Comparison of ENCODE assay signal across 1 cellular context in genomic region chr1:155206891-155207577, GRCh38.
TF ChIP-seq lines count a peak whose summit lies in the region.

No MANE protein-coding gene starts in this region.

TF ChIP-seq in HEK293, 187 proteins besides CTCF, POLR2A, EP300 and RAD21 (continued from another document and continues in another):
- TF ChIP-seq ZNF518A (tag by site-specific recombination; conservative IDR thresholded peaks at IDR 0.05; ENCODE audit: low read depth) (no peak), ZFHX2 (tag by site-specific recombination; conservative IDR thresholded peaks at IDR 0.05) (peak; percentile 89), ZEB2 (tag by site-specific recombination; IDR thresholded peaks at IDR 0.05) (peak; percentile 74), ZBTB21 (tag by site-specific recombination; IDR thresholded peaks at IDR 0.05) (no peak; the same call in 1 of the 2 replicates), ZNF670 (tag by site-specific recombination; IDR thresholded peaks at IDR 0.05; ENCODE audit: low read depth) (no peak), YY2 (tag by site-specific recombination; IDR thresholded peaks at IDR 0.05) (no peak), ZNF707 (tag by site-specific recombination; IDR thresholded peaks at IDR 0.05) (no peak), ZNF585B (tag by site-specific recombination; IDR thresholded peaks at IDR 0.05) (no peak), ZNF560 (tag by site-specific recombination; IDR thresholded peaks at IDR 0.05; ENCODE audit: borderline replicate concordance) (no peak), ZNF133 (tag by site-specific recombination; IDR thresholded peaks at IDR 0.05) (no peak), ZNF561 (tag by site-specific recombination; IDR thresholded peaks at IDR 0.05; ENCODE audit: borderline replicate concordance) (no peak), SP3 (tag by site-specific recombination; IDR thresholded peaks at IDR 0.05) (no peak; the same call in 1 of the 2 replicates), ZNF626 (tag by site-specific recombination; IDR thresholded peaks at IDR 0.05) (no peak), ZNF184 (tag by site-specific recombination; IDR thresholded peaks at IDR 0.05) (no peak), ZNF211 (tag by site-specific recombination; IDR thresholded peaks at IDR 0.05; ENCODE audit: low read depth) (no peak), ZNF274 (IDR thresholded peaks at IDR 0.05; ENCODE audit: low read length) (no peak), ZNF274 (tag by site-specific recombination; IDR thresholded peaks at IDR 0.05; ENCODE audit: borderline replicate concordance) (no peak), ZXDB (tag by site-specific recombination; IDR thresholded peaks at IDR 0.05) (no peak), ZNF169 (tag by site-specific recombination; IDR thresholded peaks at IDR 0.05) (no peak), ZNF596 (tag by site-specific recombination; IDR thresholded peaks at IDR 0.05) (no peak), ZSCAN16 (tag by site-specific recombination; IDR thresholded peaks at IDR 0.05) (no peak), ZNF311 (tag by site-specific recombination; IDR thresholded peaks at IDR 0.05; ENCODE audit: borderline replicate concordance) (no peak), ZNF302 (tag by site-specific recombination; IDR thresholded peaks at IDR 0.05; ENCODE audit: low read depth) (no peak), ZNF292 (tag by site-specific recombination; IDR thresholded peaks at IDR 0.05; ENCODE audit: borderline replicate concordance, low read depth) (no peak), ZNF777 (tag by site-specific recombination; IDR thresholded peaks at IDR 0.05; ENCODE audit: borderline replicate concordance) (no peak), SP2 (tag by site-specific recombination; IDR thresholded peaks at IDR 0.05) (peak; percentile 52), ZNF221 (tag by site-specific recombination; IDR thresholded peaks at IDR 0.05; ENCODE audit: borderline replicate concordance) (no peak), SCRT1 (tag by site-specific recombination; IDR thresholded peaks at IDR 0.05; ENCODE audit: borderline replicate concordance) (no peak), ZNF112 (tag by site-specific recombination; IDR thresholded peaks at IDR 0.05) (no peak), TRIM28 (IDR thresholded peaks at IDR 0.05; ENCODE audit: borderline replicate concordance, low read length) (0 out of 2 replicates have a peak, but pooled peaks have one; percentile 40), KLF9 (tag by site-specific recombination; IDR thresholded peaks at IDR 0.05; ENCODE audit: low read depth) (peak; percentile 9; the same call in 1 of the 2 replicates), ZBTB1 (tag by site-specific recombination; IDR thresholded peaks at IDR 0.05) (no peak), GFI1B (tag by site-specific recombination; IDR thresholded peaks at IDR 0.05) (no peak), ZNF830 (tag by site-specific recombination; IDR thresholded peaks at IDR 0.05; ENCODE audit: low read depth) (no peak), ZNF175 (tag by site-specific recombination; IDR thresholded peaks at IDR 0.05) (no peak), REST (tag by site-specific recombination; IDR thresholded peaks at IDR 0.05) (no peak), YY1 (tag by site-specific recombination; IDR thresholded peaks at IDR 0.05) (no peak), ZNF404 (tag by site-specific recombination; IDR thresholded peaks at IDR 0.05) (no peak), ZNF433 (tag by site-specific recombination; IDR thresholded peaks at IDR 0.05; ENCODE audit: low read depth) (no peak), ZSCAN30 (tag by site-specific recombination; IDR thresholded peaks at IDR 0.05) (peak; percentile 53; the same call in 1 of the 2 replicates), ZBTB44 (tag by site-specific recombination; IDR thresholded peaks at IDR 0.05) (no peak), ZNF654 (tag by site-specific recombination; IDR thresholded peaks at IDR 0.05; ENCODE audit: low read depth) (peak; percentile 58), ZNF416 (tag by site-specific recombination; IDR thresholded peaks at IDR 0.05) (no peak), TCF7L2 (IDR thresholded peaks at IDR 0.05; ENCODE audit: borderline replicate concordance, low read depth, low read length) (no peak), ZNF214 (tag by site-specific recombination; IDR thresholded peaks at IDR 0.05; ENCODE audit: borderline replicate concordance) (no peak), FEZF1 (tag by site-specific recombination; IDR thresholded peaks at IDR 0.05) (no peak), HIC1 (tag by site-specific recombination; IDR thresholded peaks at IDR 0.05) (0 out of 2 replicates have a peak, but pooled peaks have one; percentile 8)
- TF ChIP-seq, protein P1, sequence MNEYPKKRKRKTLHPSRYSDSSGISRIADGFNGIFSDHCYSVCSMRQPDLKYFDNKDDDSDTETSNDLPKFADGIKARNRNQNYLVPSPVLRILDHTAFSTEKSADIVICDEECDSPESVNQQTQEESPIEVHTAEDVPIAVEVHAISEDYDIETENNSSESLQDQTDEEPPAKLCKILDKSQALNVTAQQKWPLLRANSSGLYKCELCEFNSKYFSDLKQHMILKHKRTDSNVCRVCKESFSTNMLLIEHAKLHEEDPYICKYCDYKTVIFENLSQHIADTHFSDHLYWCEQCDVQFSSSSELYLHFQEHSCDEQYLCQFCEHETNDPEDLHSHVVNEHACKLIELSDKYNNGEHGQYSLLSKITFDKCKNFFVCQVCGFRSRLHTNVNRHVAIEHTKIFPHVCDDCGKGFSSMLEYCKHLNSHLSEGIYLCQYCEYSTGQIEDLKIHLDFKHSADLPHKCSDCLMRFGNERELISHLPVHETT (tag by site-specific recombination; IDR thresholded peaks at IDR 0.05): no peak
- TF ChIP-seq, protein P2, sequence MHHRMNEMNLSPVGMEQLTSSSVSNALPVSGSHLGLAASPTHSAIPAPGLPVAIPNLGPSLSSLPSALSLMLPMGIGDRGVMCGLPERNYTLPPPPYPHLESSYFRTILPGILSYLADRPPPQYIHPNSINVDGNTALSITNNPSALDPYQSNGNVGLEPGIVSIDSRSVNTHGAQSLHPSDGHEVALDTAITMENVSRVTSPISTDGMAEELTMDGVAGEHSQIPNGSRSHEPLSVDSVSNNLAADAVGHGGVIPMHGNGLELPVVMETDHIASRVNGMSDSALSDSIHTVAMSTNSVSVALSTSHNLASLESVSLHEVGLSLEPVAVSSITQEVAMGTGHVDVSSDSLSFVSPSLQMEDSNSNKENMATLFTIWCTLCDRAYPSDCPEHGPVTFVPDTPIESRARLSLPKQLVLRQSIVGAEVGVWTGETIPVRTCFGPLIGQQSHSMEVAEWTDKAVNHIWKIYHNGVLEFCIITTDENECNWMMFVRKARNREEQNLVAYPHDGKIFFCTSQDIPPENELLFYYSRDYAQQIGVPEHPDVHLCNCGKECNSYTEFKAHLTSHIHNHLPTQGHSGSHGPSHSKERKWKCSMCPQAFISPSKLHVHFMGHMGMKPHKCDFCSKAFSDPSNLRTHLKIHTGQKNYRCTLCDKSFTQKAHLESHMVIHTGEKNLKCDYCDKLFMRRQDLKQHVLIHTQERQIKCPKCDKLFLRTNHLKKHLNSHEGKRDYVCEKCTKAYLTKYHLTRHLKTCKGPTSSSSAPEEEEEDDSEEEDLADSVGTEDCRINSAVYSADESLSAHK (tag by site-specific recombination; IDR thresholded peaks at IDR 0.05): no peak
